Comparison of ENCODE assay signal across 15 cellular contexts in genomic region chr2:46135936-46136335, GRCh38.
DNase-seq lines count a peak whose midpoint lies in the region; ATAC-seq and TF ChIP-seq lines count a peak whose summit lies in the region.
"Had no signal": no experiment of that assay in that cellular context is flagged by ENCODE, and none has a peak within 500 bp of the region (broad histone marks: within the 10 kb centered on the region; RNA-seq: fewer than 3 reads in every experiment).

No MANE protein-coding gene starts in this region.

- peaks cover 18% of the 10 kb centered on the region; the same call in 1 of the 2 replicates for H3K9me1 ChIP-seq in IMR-90 (ENCODE audit: insufficient read depth, low read length)

- in situ Hi-C loops in IMR-90 (cut with MboI; ENCODE audit: low sequenced_read_pairs), result no loop called here

- H3K23ac ChIP-seq in IMR-90 (ENCODE audit: low read depth, low read length), result no peak overlapping the region

- H3K9me3 ChIP-seq in IMR-90 (ENCODE audit: control insufficient read depth, insufficient read depth, low read length), result no peaks in the 10 kb centered on the region
- H3K9me3 ChIP-seq in thoracic aorta, result no peaks in the 10 kb centered on the region
- H3K9me3 ChIP-seq: BLaER1 had no signal

- no peak overlapping the region for H2BK120ac ChIP-seq in IMR-90 (ENCODE audit: low read depth, low read length)

- peak overlapping the region; percentile 21; the same call in 1 of the 2 replicates for H3K4me2 ChIP-seq in IMR-90 (ENCODE audit: low read depth, low read length)
- H3K4me2 ChIP-seq: BLaER1 had no signal

- H3K27me3 ChIP-seq in IMR-90 (ENCODE audit: control insufficient read depth, insufficient read depth, low read length) (no peaks in the 10 kb centered on the region), thoracic aorta (replicated peaks; ENCODE audit: insufficient read depth) (no peaks in the 10 kb centered on the region)
- H3K27me3 ChIP-seq: BLaER1 had no signal

- H3K36me3 ChIP-seq in IMR-90 (ENCODE audit: control insufficient read depth, insufficient read depth, low read length), result no peaks in the 10 kb centered on the region
- H3K36me3 ChIP-seq in thoracic aorta, result no peaks in the 10 kb centered on the region

- intact Hi-C loops in IMR-90 (cut with micrococcal nuclease), result loop anchor here (5.0 kb wide), 1 partner anchor 64 kb away; no protein-coding TSS in a partner anchor

- no peak overlapping the region for H2BK20ac ChIP-seq in IMR-90 (ENCODE audit: low read depth, low read length)

- no peaks in the 10 kb centered on the region for H3K9me3 Mint-ChIP-seq in T-cell
- H3K9me3 Mint-ChIP-seq: memory B cell had no signal

- H3K4me3 ChIP-seq in IMR-90 (ENCODE audit: insufficient read depth, low read depth, low read length) (no peak overlapping the region), coronary artery (no peak overlapping the region), thoracic aorta (no peak overlapping the region)
- H3K4me3 ChIP-seq: BLaER1 had no signal

- 0 out of 2 replicates have a peak overlapping the region, but pooled peaks have one; percentile 11 for H2AK5ac ChIP-seq in IMR-90 (ENCODE audit: low read depth, low read length)

- DNase-seq in IMR-90, result peak; percentile 64
- DNase-seq in coronary artery (ENCODE audit: low spot score), result no peak
- DNase-seq in kidney glomerular epithelial cell (lab: John Stamatoyannopoulos, UW), result peak; percentile 26
- DNase-seq in thoracic aorta (ENCODE audit: low spot score), result no peak
- no peak for DNase-seq in activated naive CD4-positive, alpha-beta T cell treated with anti-CD3 and anti-CD28 coated beads, Interleukin-2, amount 50 U/mL, for 16 hours
- no peak for DNase-seq in D341Med (ENCODE audit: low spot score)
- DNase-seq in T-cell, result no peak
- no peak for DNase-seq in stimulated activated naive CD4-positive, alpha-beta T cell treated with Interleukin-2 at 50 U/mL for 16 hours (lab: John Stamatoyannopoulos, UW)
- DNase-seq: DMS79 treated with DMSO at 0.1 percent for 48 hours; effector CD4-positive, alpha-beta T cell; NCI-H2081; NK-92 treated with Interleukin-12 subunit alpha and Interleukin-12 subunit beta, amount 100 ng/mL, for 24 hours had no signal

- no CpG with 5 or more reads among the region's 6 CpGs for WGBS in IMR-90 (ENCODE audit: extremely low coverage in 2 of 2, insufficient read length in 1 of 2), 2 experiments

- no peak overlapping the region for H4K91ac ChIP-seq in IMR-90 (ENCODE audit: insufficient read depth, low read depth, low read length)

- no peak overlapping the region for H3K14ac ChIP-seq in IMR-90 (replicated peaks; ENCODE audit: low read depth, low read length)

- H3K56ac ChIP-seq in IMR-90 (ENCODE audit: extremely low read depth, insufficient read depth, low read length), result no peak overlapping the region

- TF ChIP-seq RAD21 in IMR-90 (IDR thresholded peaks at IDR 0.05; ENCODE audit: low read length), result no peak

- dilution Hi-C loops in IMR-90 (cut with HindIII; ENCODE audit: low sequenced_read_pairs, unreplicated experiment), result no loop called here

- H3K4ac ChIP-seq in IMR-90 (ENCODE audit: low read depth, low read length), result no peak overlapping the region

- no TSS peak for BruUV-seq in IMR-90 (replicated peaks; lab: Mats Ljungman, UMichigan)

- no peak overlapping the region for H2AFZ ChIP-seq in IMR-90 (replicated peaks; ENCODE audit: low read length, poor library complexity)

- POLR2A ChIA-PET in IMR-90 (lab: Charles Lee; ENCODE audit: unreplicated experiment) (no interaction called here), T-cell (lab: Charles Lee) (interaction anchor here in 1 of 2 donors (0.7 kb wide), 1 partner anchor 73 kb away, joined by 3 read pairs; no protein-coding TSS in a partner anchor)

- peak overlapping the region; percentile 38; the same call in 1 of the 2 replicates for H4K5ac ChIP-seq in IMR-90 (ENCODE audit: low read depth, low read length)

- CTCF ChIA-PET in IMR-90 (lab: Yijun Ruan, JAX), result interaction anchor here (0.7 kb wide), 1 partner anchor 158 kb away, joined by 3 read pairs; no protein-coding TSS in a partner anchor
- CTCF ChIA-PET in T-cell (lab: Charles Lee), result no interaction called here

- no peak overlapping the region for H3K27ac Mint-ChIP-seq in T-cell
- H3K27ac Mint-ChIP-seq: activated naive CD8-positive, alpha-beta T cell; memory B cell had no signal

- H3K18ac ChIP-seq in IMR-90 (ENCODE audit: low read depth, low read length), result peak overlapping the region; percentile 64

- H2AK9ac ChIP-seq in IMR-90 (replicated peaks; ENCODE audit: low read depth, low read length, poor library complexity), result no peak overlapping the region

- H3K4me3 Mint-ChIP-seq in T-cell, result no peak overlapping the region
- H3K4me3 Mint-ChIP-seq: activated naive CD8-positive, alpha-beta T cell; memory B cell had no signal

- H3K4me1 ChIP-seq in IMR-90 (ENCODE audit: control insufficient read depth, insufficient read depth, low read length) (peaks cover 5% of the 10 kb centered on the region), thoracic aorta (ENCODE audit: control insufficient read depth in 1 of 2, low read depth in 2 of 2) (peaks cover 39 to 71% of the 10 kb centered on the region in 2 donors)

- no peak overlapping the region for H2BK5ac ChIP-seq in IMR-90 (ENCODE audit: low read depth, low read length, poor library complexity, severe bottlenecking)

- no peak overlapping the region for H3K27ac ChIP-seq in IMR-90 (ENCODE audit: insufficient read depth, low read length)
- H3K27ac ChIP-seq in coronary artery, result peak overlapping the region; percentile 55 to 92
- peak overlapping the region; percentile 80 to 95 for H3K27ac ChIP-seq in thoracic aorta
- H3K27ac ChIP-seq: BLaER1 had no signal

- H2BK15ac ChIP-seq in IMR-90 (ENCODE audit: low read depth, low read length), result no peak overlapping the region

- no peak for TF ChIP-seq POLR2A in IMR-90 (IDR thresholded peaks at IDR 0.05; ENCODE audit: low read depth, low read length)

- no peaks in the 10 kb centered on the region for H3K27me3 Mint-ChIP-seq in T-cell
- H3K27me3 Mint-ChIP-seq: activated naive CD8-positive, alpha-beta T cell; memory B cell had no signal

- ATAC-seq in IMR-90 (ENCODE audit: low read depth) (peak; percentile 90), thoracic aorta (ENCODE audit: insufficient number of reproducible peaks, low FRiP score, low read depth) (peak; percentile 66), T-cell (replicated peaks in 1 of 4) (no peak)

- peaks cover 24% of the 10 kb centered on the region for H3K36me3 Mint-ChIP-seq in T-cell

- peaks cover 0 to 13% of the 10 kb centered on the region in 2 experiments; a peak in 1 of 4 replicates for H3K79me1 ChIP-seq in IMR-90 (ENCODE audit: low read depth in 1 of 2, low read length in 2 of 2)

- TF ChIP-seq CTCF in IMR-90 (conservative IDR thresholded peaks at IDR 0.05; ENCODE audit: low read depth, low read length) (no peak), coronary artery (IDR thresholded peaks at IDR 0.05) (no peak), thoracic aorta (IDR thresholded peaks at IDR 0.05) (no peak)

- H4K20me1 ChIP-seq in IMR-90 (ENCODE audit: insufficient read depth, low read length), result no peaks in the 10 kb centered on the region

- H3K9ac ChIP-seq in IMR-90 (ENCODE audit: low read depth, low read length), result no peak overlapping the region
- H3K9ac ChIP-seq: BLaER1 had no signal

- H4K8ac ChIP-seq in IMR-90 (ENCODE audit: low read depth in 2 of 2, low read length in 2 of 2), result no peak overlapping the region

- no peaks in the 10 kb centered on the region for H3K4me1 Mint-ChIP-seq in T-cell

TF ChIP-seq in IMR-90, 13 proteins besides CTCF, POLR2A, EP300 and RAD21:
- peak; percentile 23; the same call in 1 of the 2 replicates for TF ChIP-seq CEBPB (IDR thresholded peaks at IDR 0.05; ENCODE audit: low read depth, low read length)
- TF ChIP-seq NFE2L2 (IDR thresholded peaks at IDR 0.05; ENCODE audit: low read depth, low read length), result no peak

Comparison
In these comparisons a context has a peak if more than half of its experiments do, and no peak if none do; other contexts are left out.
1. ATAC-seq: peak in IMR-90 (single experiment) and thoracic aorta (single experiment); none in T-cell (0 of 4).
2. DNase-seq: peak in IMR-90 (single experiment) and kidney glomerular epithelial cell (single experiment); none in coronary artery (single experiment), thoracic aorta (single experiment), activated naive CD4-positive, alpha-beta T cell treated with anti-CD3 and anti-CD28 coated beads, Interleukin-2, amount 50 U/mL, for 16 hours (single experiment), D341Med (single experiment), T-cell (0 of 34) and stimulated activated naive CD4-positive, alpha-beta T cell treated with Interleukin-2 at 50 U/mL for 16 hours (single experiment).